Comparison of ENCODE assay signal across 8 cellular contexts in the genomic region with DNA sequence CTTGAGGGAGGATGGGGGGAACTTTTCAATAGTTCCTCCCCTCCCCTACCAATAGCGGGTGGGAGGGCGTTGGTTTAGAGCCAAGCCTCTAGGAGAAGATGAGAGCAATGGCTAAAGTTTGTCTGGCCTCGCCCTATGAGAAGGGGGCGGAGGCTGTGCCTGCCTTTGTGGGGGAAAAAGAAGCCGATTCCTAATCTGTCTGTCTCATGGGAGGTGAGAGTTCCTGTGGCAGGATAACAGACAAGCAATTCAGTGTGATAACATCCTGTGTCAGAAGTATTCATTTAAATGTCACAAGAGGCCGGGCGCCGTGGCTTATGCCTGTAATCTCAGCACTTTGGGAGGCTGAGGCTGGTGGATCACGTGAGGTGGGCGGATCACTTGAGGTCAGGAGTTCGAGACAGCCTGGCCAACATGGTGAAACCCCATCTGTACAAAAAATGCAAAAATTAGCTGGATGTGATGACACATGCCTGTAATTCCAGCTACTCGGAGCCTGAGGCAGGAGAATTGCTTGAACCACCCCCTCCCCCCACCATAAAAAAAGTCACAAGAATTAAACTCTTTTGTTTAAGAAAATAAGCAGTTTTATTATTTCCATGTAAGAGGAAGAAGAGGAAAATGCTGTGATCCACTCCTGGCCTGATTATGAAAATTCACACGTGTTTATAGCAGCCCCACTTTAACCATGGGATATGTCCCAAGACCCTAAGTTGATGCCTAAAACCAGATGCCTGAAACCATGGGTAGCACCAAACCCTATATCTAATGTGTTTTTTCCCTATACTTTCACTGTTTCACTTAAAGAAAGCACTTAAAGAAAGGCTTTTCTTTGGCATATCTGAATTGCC. TPM values are rescaled to one million over a fixed set of nuclear protein-coding genes. Genes with fewer than 3 reads are reported as not detected.
DNase-seq lines count a peak whose midpoint lies in the region; ATAC-seq and TF ChIP-seq lines count a peak whose summit lies in the region.

No MANE protein-coding gene starts in this region.

- H3K9me2 ChIP-seq in SU-DHL-6 (replicated peaks; ENCODE audit: insufficient read depth, low read length) (no peaks in the 10 kb centered on the region), hepatocyte (replicated peaks; ENCODE audit: insufficient read depth) (no peaks in the 10 kb centered on the region)

- H3K27ac Mint-ChIP-seq in activated naive CD8-positive, alpha-beta T cell treated with anti-CD3 and anti-CD28 coated beads, Interleukin-2, amount 10 ng/mL, durations not matched to agents 7 days and 5 days = peak overlapping the region; percentile 98

- H3F3A ChIP-seq in SU-DHL-6 (ENCODE audit: insufficient read depth) (no peaks in the 10 kb centered on the region), smooth muscle cell (ENCODE audit: low read depth) (no peaks in the 10 kb centered on the region)

- no peaks in the 10 kb centered on the region for H3K79me2 ChIP-seq in SU-DHL-6 (ENCODE audit: insufficient read depth, low read length)
- peaks cover 18% of the 10 kb centered on the region for H3K79me2 ChIP-seq in hepatocyte
- H3K79me2 ChIP-seq in smooth muscle cell (ENCODE audit: low read depth) = peaks cover 26% of the 10 kb centered on the region

- H3K9me3 ChIP-seq in SU-DHL-6 (ENCODE audit: insufficient read depth, low read length) (no peaks in the 10 kb centered on the region), hepatocyte (ENCODE audit: low read depth) (no peaks in the 10 kb centered on the region), smooth muscle cell (replicated peaks; ENCODE audit: low read depth) (no peaks in the 10 kb centered on the region)

- H3K27me3 Mint-ChIP-seq in activated naive CD8-positive, alpha-beta T cell treated with anti-CD3 and anti-CD28 coated beads, Interleukin-2, amount 10 ng/mL, durations not matched to agents 7 days and 5 days = no peaks in the 10 kb centered on the region

- H3K4me3 Mint-ChIP-seq in activated naive CD8-positive, alpha-beta T cell treated with anti-CD3 and anti-CD28 coated beads, Interleukin-2, amount 10 ng/mL, durations not matched to agents 7 days and 5 days = peak overlapping the region; percentile 99

- ATAC-seq in HG03060 (IDR thresholded peaks at IDR 0.05; ENCODE audit: low read depth, unreplicated experiment) = peak; percentile 35
- ATAC-seq in activated naive CD8-positive, alpha-beta T cell treated with anti-CD3 and anti-CD28 coated beads, Interleukin-2, amount 10 ng/mL, durations not matched to agents 7 days and 5 days (ENCODE audit: low read depth) = peak; percentile 51

- no peaks in the 10 kb centered on the region for H3K9me3 Mint-ChIP-seq in activated naive CD8-positive, alpha-beta T cell treated with anti-CD3 and anti-CD28 coated beads, Interleukin-2, amount 10 ng/mL, durations not matched to agents 7 days and 5 days

- H3K4me1 ChIP-seq in hepatocyte (ENCODE audit: insufficient read depth) (peaks cover 7% of the 10 kb centered on the region), smooth muscle cell (ENCODE audit: low read depth) (peaks cover 19% of the 10 kb centered on the region)

- H3K4me2 ChIP-seq in SU-DHL-6 (ENCODE audit: low read depth, low read length, poor library complexity, severe bottlenecking) (peak overlapping the region; percentile 82), hepatocyte (peak overlapping the region; percentile 81), smooth muscle cell (peak overlapping the region; percentile 94)

- H3K4me1 Mint-ChIP-seq in activated naive CD8-positive, alpha-beta T cell treated with anti-CD3 and anti-CD28 coated beads, Interleukin-2, amount 10 ng/mL, durations not matched to agents 7 days and 5 days = peaks cover 47% of the 10 kb centered on the region

- no peak overlapping the region for H3K9ac ChIP-seq in SU-DHL-6 (ENCODE audit: low read length)
- H3K9ac ChIP-seq in smooth muscle cell (ENCODE audit: low read depth) = peak overlapping the region; percentile 93

- peak; percentile 71 for DNase-seq in GM06990 (ENCODE audit: extremely low read depth, insufficient read length)
- DNase-seq in activated naive CD8-positive, alpha-beta T cell treated with anti-CD3 and anti-CD28 coated beads, Interleukin-2, amount 10 ng/mL, durations not matched to agents 7 days and 5 days = peak; percentile 80
- DNase-seq in hepatocyte (ENCODE audit: low spot score) = peak; percentile 59
- DNase-seq in smooth muscle cell (lab: John Stamatoyannopoulos, UW; ENCODE audit: unreplicated experiment) = no peak
- no peak for DNase-seq in NCI-H82 (lab: John Stamatoyannopoulos, UW)
- DNase-seq in SIG-M5 treated with dmso at 0.1 percent for 504 hours (lab: John Stamatoyannopoulos, UW; ENCODE audit: unreplicated experiment) = no peak

- 22% methylated on average over 13 of the region's 13 CpGs for WGBS in hepatocyte (ENCODE audit: low lambda C conversion rate, missing lambda C conversion rate)
- 11% methylated on average over 13 of the region's 13 CpGs for WGBS in smooth muscle cell (ENCODE audit: low lambda C conversion rate)

- H3K36me3 ChIP-seq in GM06990 (ENCODE audit: control insufficient read depth, insufficient read depth, low read length) = peaks cover 3% of the 10 kb centered on the region; the same call in 1 of the 2 replicates
- H3K36me3 ChIP-seq in SU-DHL-6 (ENCODE audit: low read length) = no peaks in the 10 kb centered on the region
- no peaks in the 10 kb centered on the region for H3K36me3 ChIP-seq in hepatocyte (replicated peaks; ENCODE audit: insufficient read depth, low read depth)
- H3K36me3 ChIP-seq in smooth muscle cell (ENCODE audit: low read depth) = no peaks in the 10 kb centered on the region

- no peaks in the 10 kb centered on the region for H3K27me3 ChIP-seq in GM06990 (replicated peaks; ENCODE audit: control insufficient read depth, insufficient read depth, low read length)
- no peaks in the 10 kb centered on the region for H3K27me3 ChIP-seq in SU-DHL-6 (ENCODE audit: low read length)
- no peaks in the 10 kb centered on the region for H3K27me3 ChIP-seq in hepatocyte
- no peaks in the 10 kb centered on the region for H3K27me3 ChIP-seq in smooth muscle cell (ENCODE audit: low read depth)

- H3K27ac ChIP-seq in SU-DHL-6 (ENCODE audit: low read depth, low read length) = no peak overlapping the region
- peak overlapping the region; percentile 93 for H3K27ac ChIP-seq in hepatocyte
- H3K27ac ChIP-seq in smooth muscle cell (ENCODE audit: low read depth) = peak overlapping the region; percentile 95

- H3K36me3 Mint-ChIP-seq in activated naive CD8-positive, alpha-beta T cell treated with anti-CD3 and anti-CD28 coated beads, Interleukin-2, amount 10 ng/mL, durations not matched to agents 7 days and 5 days = peaks cover 69% of the 10 kb centered on the region

- H4K20me1 ChIP-seq in SU-DHL-6 (ENCODE audit: low read depth, low read length) (no peaks in the 10 kb centered on the region), hepatocyte (ENCODE audit: insufficient read depth, poor library complexity, severe bottlenecking) (no peaks in the 10 kb centered on the region), smooth muscle cell (ENCODE audit: low read depth) (peaks cover 42% of the 10 kb centered on the region)

- H2AFZ ChIP-seq in SU-DHL-6 (ENCODE audit: low read depth, low read length, severe bottlenecking) = no peak overlapping the region
- H2AFZ ChIP-seq in hepatocyte = no peak overlapping the region
- no peak overlapping the region for H2AFZ ChIP-seq in smooth muscle cell (ENCODE audit: low read depth)

- TF ChIP-seq CTCF in GM06990 (IDR thresholded peaks at IDR 0.05; ENCODE audit: insufficient read depth, low read length, poor library complexity, severe bottlenecking) (no peak), SU-DHL-6 (IDR thresholded peaks at IDR 0.05; ENCODE audit: insufficient read depth, low read length, poor library complexity, severe bottlenecking) (no peak), hepatocyte (IDR thresholded peaks at IDR 0.05; ENCODE audit: poor library complexity) (no peak), smooth muscle cell (IDR thresholded peaks at IDR 0.05; ENCODE audit: borderline replicate concordance, insufficient read depth, poor library complexity, severe bottlenecking) (no peak)

- peak overlapping the region; percentile 88 for H3K4me3 ChIP-seq in GM06990 (replicated peaks; ENCODE audit: low read depth, low read length)
- H3K4me3 ChIP-seq in SU-DHL-6 (ENCODE audit: insufficient read depth, low read length, poor library complexity, severe bottlenecking) = no peak overlapping the region
- peak overlapping the region; percentile 73 for H3K4me3 ChIP-seq in hepatocyte
- H3K4me3 ChIP-seq in smooth muscle cell = peak overlapping the region; percentile 88

- POLR2A ChIA-PET in activated naive CD8-positive, alpha-beta T cell treated with anti-CD3 and anti-CD28 coated beads, Interleukin-2, amount 10 ng/mL, durations not matched to agents 7 days and 5 days (lab: Charles Lee) = interaction anchor here (0.6 to 10.5 kb wide), 8 partner anchors 22 to 342 kb away, joined by 3 to 296 read pairs (median 14); partner anchors contain the start of gene SLFN12L

RNA-seq across cellular contexts. Expression of gene SLFN5, which starts 1.7 kb away (rescaled TPM):
- 100 to 1,000 TPM; 239 to 249 TPM for total RNA-seq in activated naive CD8-positive, alpha-beta T cell treated with anti-CD3 and anti-CD28 coated beads, Interleukin-2, amount 10 ng/mL, durations not matched to agents 7 days and 5 days
- 9.5 and 9.8 TPM in 2 replicates for total RNA-seq in hepatocyte
- polyA plus RNA-seq in hepatocyte = 1.6 and 1.7 TPM in 2 replicates
- 16.0 and 26.8 TPM in 2 replicates for total RNA-seq in smooth muscle cell
- polyA plus RNA-seq in smooth muscle cell = 8.8 and 9.1 TPM in 2 replicates

RNA-seq across cellular contexts. Expression of gene SLC35G3, which starts 50.4 kb away (rescaled TPM):
- not detected for total RNA-seq in activated naive CD8-positive, alpha-beta T cell treated with anti-CD3 and anti-CD28 coated beads, Interleukin-2, amount 10 ng/mL, durations not matched to agents 7 days and 5 days
- not detected in 2 replicates for total RNA-seq in hepatocyte
- polyA plus RNA-seq in hepatocyte = not detected in 2 replicates
- total RNA-seq in smooth muscle cell = not detected in 2 replicates
- not detected in 2 replicates for polyA plus RNA-seq in smooth muscle cell

Comparison
In these comparisons a context has a peak if more than half of its experiments do, and no peak if none do; other contexts are left out.
1. DNase-seq: peak in GM06990 (single experiment), activated naive CD8-positive, alpha-beta T cell treated with anti-CD3 and anti-CD28 coated beads, Interleukin-2, amount 10 ng/mL, durations not matched to agents 7 days and 5 days (single experiment) and hepatocyte (single experiment); none in smooth muscle cell (single experiment), NCI-H82 (single experiment) and SIG-M5 treated with dmso at 0.1 percent for 504 hours (single experiment).
2. Peak in every context shown above with its lines, with median percentiles within 50 percentile points of each other: H3K4me2 ChIP-seq.